In the genomic region with DNA sequence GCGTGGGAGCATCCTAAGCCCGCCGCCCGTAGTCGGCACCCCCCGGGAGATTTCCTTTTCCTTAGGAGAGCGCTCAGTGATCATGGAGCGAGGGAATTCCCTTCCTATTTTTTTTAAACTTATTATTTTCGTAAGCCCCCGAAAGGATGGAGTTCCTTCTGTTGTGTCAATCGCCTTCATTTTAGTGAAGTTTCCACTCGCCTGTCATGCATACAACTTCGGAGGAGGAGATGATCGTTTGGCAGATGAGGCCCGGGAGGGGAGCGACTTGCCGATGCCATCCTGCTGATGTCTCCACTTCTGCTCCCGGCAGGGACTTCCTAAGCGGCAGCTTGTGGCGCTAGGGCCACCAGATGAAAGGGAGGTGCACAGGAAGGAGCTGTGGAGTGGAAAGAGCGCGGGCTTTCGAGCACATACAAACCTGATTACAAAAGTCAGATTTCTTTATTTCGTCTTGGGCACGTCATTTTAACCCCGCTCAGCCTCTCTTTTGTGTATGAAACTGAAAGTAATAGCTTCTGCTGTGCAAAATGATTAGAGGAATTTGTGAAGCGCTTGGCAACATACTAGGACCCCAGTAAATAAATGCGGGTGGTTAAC, we compare ENCODE assay signal across 1 cellular context.
TF ChIP-seq lines count a peak whose summit lies in the region.

A gene with protein sequence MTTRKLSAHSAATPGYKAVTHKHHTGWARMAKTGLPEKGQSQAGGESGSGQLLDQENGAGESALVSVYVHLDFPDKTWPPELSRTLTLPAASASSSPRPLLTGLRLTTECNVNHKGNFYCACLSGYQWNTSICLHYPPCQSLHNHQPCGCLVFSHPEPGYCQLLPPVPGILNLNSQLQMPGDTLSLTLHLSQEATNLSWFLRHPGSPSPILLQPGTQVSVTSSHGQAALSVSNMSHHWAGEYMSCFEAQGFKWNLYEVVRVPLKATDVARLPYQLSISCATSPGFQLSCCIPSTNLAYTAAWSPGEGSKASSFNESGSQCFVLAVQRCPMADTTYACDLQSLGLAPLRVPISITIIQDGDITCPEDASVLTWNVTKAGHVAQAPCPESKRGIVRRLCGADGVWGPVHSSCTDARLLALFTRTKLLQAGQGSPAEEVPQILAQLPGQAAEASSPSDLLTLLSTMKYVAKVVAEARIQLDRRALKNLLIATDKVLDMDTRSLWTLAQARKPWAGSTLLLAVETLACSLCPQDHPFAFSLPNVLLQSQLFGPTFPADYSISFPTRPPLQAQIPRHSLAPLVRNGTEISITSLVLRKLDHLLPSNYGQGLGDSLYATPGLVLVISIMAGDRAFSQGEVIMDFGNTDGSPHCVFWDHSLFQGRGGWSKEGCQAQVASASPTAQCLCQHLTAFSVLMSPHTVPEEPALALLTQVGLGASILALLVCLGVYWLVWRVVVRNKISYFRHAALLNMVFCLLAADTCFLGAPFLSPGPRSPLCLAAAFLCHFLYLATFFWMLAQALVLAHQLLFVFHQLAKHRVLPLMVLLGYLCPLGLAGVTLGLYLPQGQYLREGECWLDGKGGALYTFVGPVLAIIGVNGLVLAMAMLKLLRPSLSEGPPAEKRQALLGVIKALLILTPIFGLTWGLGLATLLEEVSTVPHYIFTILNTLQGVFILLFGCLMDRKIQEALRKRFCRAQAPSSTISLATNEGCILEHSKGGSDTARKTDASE (minus strand): TSS at position 336 of the 600 bp plus-strand sequence. CDS start 555 bp downstream, outside the sequence.

TF ChIP-seq in HepG2, 621 proteins besides CTCF, POLR2A, EP300 and RAD21 (continued from another document and continues in another):
- TF ChIP-seq, protein P1, sequence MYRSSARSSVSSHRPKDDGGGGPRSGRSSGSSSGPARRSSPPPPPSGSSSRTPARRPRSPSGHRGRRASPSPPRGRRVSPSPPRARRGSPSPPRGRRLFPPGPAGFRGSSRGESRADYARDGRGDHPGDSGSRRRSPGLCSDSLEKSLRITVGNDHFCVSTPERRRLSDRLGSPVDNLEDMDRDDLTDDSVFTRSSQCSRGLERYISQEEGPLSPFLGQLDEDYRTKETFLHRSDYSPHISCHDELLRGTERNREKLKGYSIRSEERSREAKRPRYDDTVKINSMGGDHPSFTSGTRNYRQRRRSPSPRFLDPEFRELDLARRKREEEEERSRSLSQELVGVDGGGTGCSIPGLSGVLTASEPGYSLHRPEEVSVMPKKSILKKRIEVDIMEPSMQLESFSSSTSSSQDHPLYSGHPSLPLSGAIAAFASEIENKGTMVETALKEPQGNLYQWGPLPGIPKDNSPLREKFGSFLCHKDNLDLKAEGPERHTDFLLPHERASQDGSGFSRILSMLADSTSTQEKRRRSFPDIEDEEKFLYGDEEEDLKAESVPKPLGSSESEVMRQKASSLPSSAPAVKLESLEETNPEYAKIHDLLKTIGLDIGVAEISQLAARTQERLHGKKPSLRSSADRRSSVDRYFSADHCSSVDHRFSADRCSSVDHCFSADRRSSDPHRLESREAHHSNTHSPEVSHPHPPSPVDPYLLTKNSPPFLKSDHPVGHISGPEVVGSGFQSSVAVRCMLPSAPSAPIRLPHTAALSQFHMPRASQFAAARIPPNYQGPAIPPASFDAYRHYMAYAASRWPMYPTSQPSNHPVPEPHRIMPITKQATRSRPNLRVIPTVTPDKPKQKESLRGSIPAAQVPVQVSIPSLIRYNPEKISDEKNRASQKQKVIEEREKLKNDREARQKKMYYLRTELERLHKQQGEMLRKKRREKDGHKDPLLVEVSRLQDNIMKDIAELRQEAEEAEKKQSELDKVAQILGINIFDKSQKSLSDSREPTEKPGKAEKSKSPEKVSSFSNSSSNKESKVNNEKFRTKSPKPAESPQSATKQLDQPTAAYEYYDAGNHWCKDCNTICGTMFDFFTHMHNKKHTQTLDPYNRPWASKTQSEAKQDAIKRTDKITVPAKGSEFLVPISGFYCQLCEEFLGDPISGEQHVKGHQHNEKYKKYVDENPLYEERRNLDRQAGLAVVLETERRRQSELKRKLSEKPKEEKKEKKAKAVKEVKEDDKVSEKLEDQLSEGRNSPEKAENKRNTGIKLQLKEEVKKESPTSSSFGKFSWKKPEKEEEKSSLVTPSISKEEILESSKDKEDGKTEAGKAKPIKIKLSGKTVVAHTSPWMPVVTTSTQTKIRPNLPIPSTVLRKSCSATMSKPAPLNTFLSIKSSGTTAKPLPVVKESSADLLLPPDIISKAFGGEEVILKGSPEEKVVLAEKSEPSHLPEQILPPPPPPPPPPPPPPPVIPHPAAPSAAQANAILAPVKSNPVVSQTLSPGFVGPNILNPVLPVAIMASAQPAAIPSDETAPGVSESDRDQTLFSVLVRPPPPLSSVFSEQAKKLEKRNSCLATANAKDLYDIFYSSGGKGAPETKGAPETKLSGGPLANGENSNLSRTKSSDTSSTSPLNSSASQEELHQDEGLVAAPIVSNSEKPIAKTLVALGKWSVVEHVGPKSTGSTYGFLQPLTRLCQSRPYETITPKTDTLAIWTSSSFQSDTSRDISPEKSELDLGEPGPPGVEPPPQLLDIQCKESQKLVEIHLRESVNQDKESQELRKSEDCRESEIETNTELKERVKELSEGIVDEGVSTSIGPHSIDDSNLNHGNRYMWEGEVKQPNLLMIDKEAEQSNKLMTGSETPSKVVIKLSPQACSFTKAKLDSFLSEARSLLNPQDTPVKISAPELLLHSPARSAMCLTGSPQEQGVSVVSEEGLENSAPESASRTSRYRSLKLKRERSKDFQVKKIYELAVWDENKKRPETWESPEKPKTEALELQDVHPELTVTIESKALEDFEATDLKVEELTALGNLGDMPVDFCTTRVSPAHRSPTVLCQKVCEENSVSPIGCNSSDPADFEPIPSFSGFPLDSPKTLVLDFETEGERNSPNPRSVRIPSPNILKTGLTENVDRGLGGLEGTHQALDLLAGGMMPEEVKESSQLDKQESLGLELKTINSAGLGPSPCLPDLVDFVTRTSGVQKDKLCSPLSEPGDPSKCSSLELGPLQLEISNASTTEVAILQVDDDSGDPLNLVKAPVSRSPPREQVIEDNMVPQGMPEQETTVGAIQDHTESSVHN (CRISPR knock-in tag; IDR thresholded peaks at IDR 0.05): no peak
- no peak for TF ChIP-seq ETV5 (CRISPR knock-in tag; IDR thresholded peaks at IDR 0.05; ENCODE audit: borderline replicate concordance)
- no peak for TF ChIP-seq STAG1 (CRISPR knock-in tag; IDR thresholded peaks at IDR 0.05)
- TF ChIP-seq, protein P2, sequence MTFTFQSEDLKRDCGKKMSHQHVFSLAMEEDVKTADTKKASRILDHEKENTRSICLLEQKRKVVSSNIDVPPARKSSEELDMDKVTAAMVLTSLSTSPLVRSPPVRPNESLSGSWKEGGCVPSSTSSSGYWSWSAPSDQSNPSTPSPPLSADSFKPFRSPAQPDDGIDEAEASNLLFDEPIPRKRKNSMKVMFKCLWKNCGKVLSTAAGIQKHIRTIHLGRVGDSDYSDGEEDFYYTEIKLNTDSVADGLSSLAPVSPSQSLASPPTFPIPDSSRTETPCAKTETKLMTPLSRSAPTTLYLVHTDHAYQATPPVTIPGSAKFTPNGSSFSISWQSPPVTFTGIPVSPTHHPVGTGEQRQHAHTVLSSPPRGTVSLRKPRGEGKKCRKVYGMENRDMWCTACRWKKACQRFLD (CRISPR knock-in tag; IDR thresholded peaks at IDR 0.05; ENCODE audit: borderline replicate concordance): no peak
- TF ChIP-seq, protein P3, sequence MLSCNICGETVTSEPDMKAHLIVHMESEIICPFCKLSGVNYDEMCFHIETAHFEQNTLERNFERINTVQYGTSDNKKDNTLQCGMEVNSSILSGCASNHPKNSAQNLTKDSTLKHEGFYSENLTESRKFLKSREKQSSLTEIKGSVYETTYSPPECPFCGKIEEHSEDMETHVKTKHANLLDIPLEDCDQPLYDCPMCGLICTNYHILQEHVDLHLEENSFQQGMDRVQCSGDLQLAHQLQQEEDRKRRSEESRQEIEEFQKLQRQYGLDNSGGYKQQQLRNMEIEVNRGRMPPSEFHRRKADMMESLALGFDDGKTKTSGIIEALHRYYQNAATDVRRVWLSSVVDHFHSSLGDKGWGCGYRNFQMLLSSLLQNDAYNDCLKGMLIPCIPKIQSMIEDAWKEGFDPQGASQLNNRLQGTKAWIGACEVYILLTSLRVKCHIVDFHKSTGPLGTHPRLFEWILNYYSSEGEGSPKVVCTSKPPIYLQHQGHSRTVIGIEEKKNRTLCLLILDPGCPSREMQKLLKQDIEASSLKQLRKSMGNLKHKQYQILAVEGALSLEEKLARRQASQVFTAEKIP (CRISPR knock-in tag; IDR thresholded peaks at IDR 0.05; ENCODE audit: borderline replicate concordance): no peak
- TF ChIP-seq, protein P4, sequence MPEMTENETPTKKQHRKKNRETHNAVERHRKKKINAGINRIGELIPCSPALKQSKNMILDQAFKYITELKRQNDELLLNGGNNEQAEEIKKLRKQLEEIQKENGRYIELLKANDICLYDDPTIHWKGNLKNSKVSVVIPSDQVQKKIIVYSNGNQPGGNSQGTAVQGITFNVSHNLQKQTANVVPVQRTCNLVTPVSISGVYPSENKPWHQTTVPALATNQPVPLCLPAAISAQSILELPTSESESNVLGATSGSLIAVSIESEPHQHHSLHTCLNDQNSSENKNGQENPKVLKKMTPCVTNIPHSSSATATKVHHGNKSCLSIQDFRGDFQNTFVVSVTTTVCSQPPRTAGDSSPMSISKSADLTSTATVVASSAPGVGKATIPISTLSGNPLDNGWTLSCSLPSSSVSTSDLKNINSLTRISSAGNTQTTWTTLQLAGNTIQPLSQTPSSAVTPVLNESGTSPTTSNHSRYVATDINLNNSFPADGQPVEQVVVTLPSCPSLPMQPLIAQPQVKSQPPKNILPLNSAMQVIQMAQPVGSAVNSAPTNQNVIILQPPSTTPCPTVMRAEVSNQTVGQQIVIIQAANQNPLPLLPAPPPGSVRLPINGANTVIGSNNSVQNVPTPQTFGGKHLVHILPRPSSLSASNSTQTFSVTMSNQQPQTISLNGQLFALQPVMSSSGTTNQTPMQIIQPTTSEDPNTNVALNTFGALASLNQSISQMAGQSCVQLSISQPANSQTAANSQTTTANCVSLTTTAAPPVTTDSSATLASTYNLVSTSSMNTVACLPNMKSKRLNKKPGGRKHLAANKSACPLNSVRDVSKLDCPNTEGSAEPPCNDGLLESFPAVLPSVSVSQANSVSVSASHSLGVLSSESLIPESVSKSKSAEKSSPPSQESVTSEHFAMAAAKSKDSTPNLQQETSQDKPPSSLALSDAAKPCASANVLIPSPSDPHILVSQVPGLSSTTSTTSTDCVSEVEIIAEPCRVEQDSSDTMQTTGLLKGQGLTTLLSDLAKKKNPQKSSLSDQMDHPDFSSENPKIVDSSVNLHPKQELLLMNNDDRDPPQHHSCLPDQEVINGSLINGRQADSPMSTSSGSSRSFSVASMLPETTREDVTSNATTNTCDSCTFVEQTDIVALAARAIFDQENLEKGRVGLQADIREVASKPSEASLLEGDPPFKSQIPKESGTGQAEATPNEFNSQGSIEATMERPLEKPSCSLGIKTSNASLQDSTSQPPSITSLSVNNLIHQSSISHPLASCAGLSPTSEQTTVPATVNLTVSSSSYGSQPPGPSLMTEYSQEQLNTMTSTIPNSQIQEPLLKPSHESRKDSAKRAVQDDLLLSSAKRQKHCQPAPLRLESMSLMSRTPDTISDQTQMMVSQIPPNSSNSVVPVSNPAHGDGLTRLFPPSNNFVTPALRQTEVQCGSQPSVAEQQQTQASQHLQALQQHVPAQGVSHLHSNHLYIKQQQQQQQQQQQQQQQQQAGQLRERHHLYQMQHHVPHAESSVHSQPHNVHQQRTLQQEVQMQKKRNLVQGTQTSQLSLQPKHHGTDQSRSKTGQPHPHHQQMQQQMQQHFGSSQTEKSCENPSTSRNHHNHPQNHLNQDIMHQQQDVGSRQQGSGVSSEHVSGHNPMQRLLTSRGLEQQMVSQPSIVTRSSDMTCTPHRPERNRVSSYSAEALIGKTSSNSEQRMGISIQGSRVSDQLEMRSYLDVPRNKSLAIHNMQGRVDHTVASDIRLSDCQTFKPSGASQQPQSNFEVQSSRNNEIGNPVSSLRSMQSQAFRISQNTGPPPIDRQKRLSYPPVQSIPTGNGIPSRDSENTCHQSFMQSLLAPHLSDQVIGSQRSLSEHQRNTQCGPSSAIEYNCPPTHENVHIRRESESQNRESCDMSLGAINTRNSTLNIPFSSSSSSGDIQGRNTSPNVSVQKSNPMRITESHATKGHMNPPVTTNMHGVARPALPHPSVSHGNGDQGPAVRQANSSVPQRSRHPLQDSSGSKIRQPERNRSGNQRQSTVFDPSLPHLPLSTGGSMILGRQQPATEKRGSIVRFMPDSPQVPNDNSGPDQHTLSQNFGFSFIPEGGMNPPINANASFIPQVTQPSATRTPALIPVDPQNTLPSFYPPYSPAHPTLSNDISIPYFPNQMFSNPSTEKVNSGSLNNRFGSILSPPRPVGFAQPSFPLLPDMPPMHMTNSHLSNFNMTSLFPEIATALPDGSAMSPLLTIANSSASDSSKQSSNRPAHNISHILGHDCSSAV (CRISPR knock-in tag; IDR thresholded peaks at IDR 0.05; ENCODE audit: borderline replicate concordance): no peak; the same call in 1 of the 2 replicates
- no peak for TF ChIP-seq SPEN (CRISPR knock-in tag; IDR thresholded peaks at IDR 0.05; ENCODE audit: low read depth)
- no peak for TF ChIP-seq ZNF24 (IDR thresholded peaks at IDR 0.05)
- TF ChIP-seq, protein P5, sequence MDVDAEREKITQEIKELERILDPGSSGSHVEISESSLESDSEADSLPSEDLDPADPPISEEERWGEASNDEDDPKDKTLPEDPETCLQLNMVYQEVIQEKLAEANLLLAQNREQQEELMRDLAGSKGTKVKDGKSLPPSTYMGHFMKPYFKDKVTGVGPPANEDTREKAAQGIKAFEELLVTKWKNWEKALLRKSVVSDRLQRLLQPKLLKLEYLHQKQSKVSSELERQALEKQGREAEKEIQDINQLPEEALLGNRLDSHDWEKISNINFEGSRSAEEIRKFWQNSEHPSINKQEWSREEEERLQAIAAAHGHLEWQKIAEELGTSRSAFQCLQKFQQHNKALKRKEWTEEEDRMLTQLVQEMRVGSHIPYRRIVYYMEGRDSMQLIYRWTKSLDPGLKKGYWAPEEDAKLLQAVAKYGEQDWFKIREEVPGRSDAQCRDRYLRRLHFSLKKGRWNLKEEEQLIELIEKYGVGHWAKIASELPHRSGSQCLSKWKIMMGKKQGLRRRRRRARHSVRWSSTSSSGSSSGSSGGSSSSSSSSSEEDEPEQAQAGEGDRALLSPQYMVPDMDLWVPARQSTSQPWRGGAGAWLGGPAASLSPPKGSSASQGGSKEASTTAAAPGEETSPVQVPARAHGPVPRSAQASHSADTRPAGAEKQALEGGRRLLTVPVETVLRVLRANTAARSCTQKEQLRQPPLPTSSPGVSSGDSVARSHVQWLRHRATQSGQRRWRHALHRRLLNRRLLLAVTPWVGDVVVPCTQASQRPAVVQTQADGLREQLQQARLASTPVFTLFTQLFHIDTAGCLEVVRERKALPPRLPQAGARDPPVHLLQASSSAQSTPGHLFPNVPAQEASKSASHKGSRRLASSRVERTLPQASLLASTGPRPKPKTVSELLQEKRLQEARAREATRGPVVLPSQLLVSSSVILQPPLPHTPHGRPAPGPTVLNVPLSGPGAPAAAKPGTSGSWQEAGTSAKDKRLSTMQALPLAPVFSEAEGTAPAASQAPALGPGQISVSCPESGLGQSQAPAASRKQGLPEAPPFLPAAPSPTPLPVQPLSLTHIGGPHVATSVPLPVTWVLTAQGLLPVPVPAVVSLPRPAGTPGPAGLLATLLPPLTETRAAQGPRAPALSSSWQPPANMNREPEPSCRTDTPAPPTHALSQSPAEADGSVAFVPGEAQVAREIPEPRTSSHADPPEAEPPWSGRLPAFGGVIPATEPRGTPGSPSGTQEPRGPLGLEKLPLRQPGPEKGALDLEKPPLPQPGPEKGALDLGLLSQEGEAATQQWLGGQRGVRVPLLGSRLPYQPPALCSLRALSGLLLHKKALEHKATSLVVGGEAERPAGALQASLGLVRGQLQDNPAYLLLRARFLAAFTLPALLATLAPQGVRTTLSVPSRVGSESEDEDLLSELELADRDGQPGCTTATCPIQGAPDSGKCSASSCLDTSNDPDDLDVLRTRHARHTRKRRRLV (CRISPR knock-in tag; IDR thresholded peaks at IDR 0.05): no peak
- TF ChIP-seq RAD51 (IDR thresholded peaks at IDR 0.05; ENCODE audit: borderline replicate concordance): no peak
- TF ChIP-seq, protein P6, sequence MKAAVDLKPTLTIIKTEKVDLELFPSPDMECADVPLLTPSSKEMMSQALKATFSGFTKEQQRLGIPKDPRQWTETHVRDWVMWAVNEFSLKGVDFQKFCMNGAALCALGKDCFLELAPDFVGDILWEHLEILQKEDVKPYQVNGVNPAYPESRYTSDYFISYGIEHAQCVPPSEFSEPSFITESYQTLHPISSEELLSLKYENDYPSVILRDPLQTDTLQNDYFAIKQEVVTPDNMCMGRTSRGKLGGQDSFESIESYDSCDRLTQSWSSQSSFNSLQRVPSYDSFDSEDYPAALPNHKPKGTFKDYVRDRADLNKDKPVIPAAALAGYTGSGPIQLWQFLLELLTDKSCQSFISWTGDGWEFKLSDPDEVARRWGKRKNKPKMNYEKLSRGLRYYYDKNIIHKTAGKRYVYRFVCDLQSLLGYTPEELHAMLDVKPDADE (CRISPR knock-in tag; IDR thresholded peaks at IDR 0.05): no peak
